ENCODE assay signal across 25 cellular contexts in genomic region chr10:128058106-128058745, GRCh38.
DNase-seq lines count a peak whose midpoint lies in the region; ATAC-seq and TF ChIP-seq lines count a peak whose summit lies in the region.
"Had no signal": no experiment of that assay in that cellular context is flagged by ENCODE, and none has a peak within 500 bp of the region (broad histone marks: within the 10 kb centered on the region; RNA-seq: fewer than 3 reads in every experiment).

No MANE protein-coding gene starts in this region.

- H2AFZ ChIP-seq in osteoblast (ENCODE audit: low read length) = no peak overlapping the region

- POLR2A ChIA-PET in CD8-positive, alpha-beta memory T cell (lab: Charles Lee) = interaction anchor here (0.9 kb wide), 1 partner anchor 10 kb away, joined by 5 read pairs; no protein-coding TSS in a partner anchor

- no peaks in the 10 kb centered on the region for H3K27me3 ChIP-seq in CD8-positive, alpha-beta memory T cell (ENCODE audit: insufficient read depth, low read length, poor library complexity, severe bottlenecking)
- no peaks in the 10 kb centered on the region for H3K27me3 ChIP-seq in osteoblast (ENCODE audit: insufficient read depth, low read length)
- H3K27me3 ChIP-seq: suprapubic skin had no signal

- H3K27ac Mint-ChIP-seq in activated naive CD4-positive, alpha-beta T cell treated with anti-CD3 and anti-CD28 coated beads, Interleukin-2, amount 50 U/mL, for 24 hours = peak overlapping the region; percentile 30
- H3K27ac Mint-ChIP-seq in CD8-positive, alpha-beta memory T cell = peak overlapping the region; percentile 76 to 93 (median 84)
- H3K27ac Mint-ChIP-seq in central memory CD8-positive, alpha-beta T cell (ENCODE audit: low read depth) = peak overlapping the region; percentile 10
- H3K27ac Mint-ChIP-seq: activated CD4-positive, alpha-beta memory T cell treated with anti-CD3 and anti-CD28 coated beads, Interleukin-2, amount 10 ng/mL, durations not matched to agents 7 days and 5 days had no signal

- H3K36me3 ChIP-seq in CD8-positive, alpha-beta memory T cell (ENCODE audit: insufficient read depth, low read length) = peaks cover 25% of the 10 kb centered on the region
- H3K36me3 ChIP-seq in osteoblast (ENCODE audit: insufficient read depth, low read length) = peaks cover 7% of the 10 kb centered on the region

- H3K9me3 Mint-ChIP-seq in activated naive CD4-positive, alpha-beta T cell treated with anti-CD3 and anti-CD28 coated beads, Interleukin-2, amount 50 U/mL, for 24 hours = no peaks in the 10 kb centered on the region
- no peaks in the 10 kb centered on the region for H3K9me3 Mint-ChIP-seq in CD8-positive, alpha-beta memory T cell
- H3K9me3 Mint-ChIP-seq in central memory CD8-positive, alpha-beta T cell = no peaks in the 10 kb centered on the region
- H3K9me3 Mint-ChIP-seq: activated B cell treated with CpG ODN at 0.5 μM for 24 hours; activated CD4-positive, alpha-beta memory T cell treated with anti-CD3 and anti-CD28 coated beads, Interleukin-2, amount 10 ng/mL, durations not matched to agents 7 days and 5 days; H9 had no signal

- no peak for ATAC-seq in central memory CD8-positive, alpha-beta T cell (replicated peaks; ENCODE audit: extremely low read depth, poor library complexity, severe bottlenecking)
- ATAC-seq in HG02571 (IDR thresholded peaks at IDR 0.05; ENCODE audit: unreplicated experiment) = no peak
- ATAC-seq: A549, SK-N-SH treated with all-trans-retinoic acid at 6 μM for 48 hours had no signal

- DNase-seq in activated naive CD4-positive, alpha-beta T cell treated with Interleukin-2 at 50 U/mL for 16 hours = no peak
- no peak for DNase-seq in CD8-positive, alpha-beta memory T cell
- no peak for DNase-seq in central memory CD8-positive, alpha-beta T cell (ENCODE audit: low spot score in 2 of 2)
- DNase-seq in osteoblast (ENCODE audit: insufficient read length, low spot score, missing footprints) (peak; percentile 13), T-helper 9 cell (no peak), COLO668 (lab: John Stamatoyannopoulos, UW; ENCODE audit: unreplicated experiment) (no peak)
- DNase-seq: activated B cell treated with CpG ODN at 0.5 μM for 24 hours; activated CD4-positive, alpha-beta memory T cell treated with anti-CD3 and anti-CD28 coated beads, Interleukin-2, amount 10 ng/mL, durations not matched to agents 7 days and 5 days; activated T-cell treated with anti-CD3 and anti-CD28 coated beads for 4 hours; central memory CD4-positive, alpha-beta T cell; EL; H9; KG1; mammary epithelial cell; NCI-H2171; NCI-H524 treated with DMSO at 0.1 percent for 48 hours; nucleus accumbens; RPMI8226; stimulated activated CD4-positive, alpha-beta T cell treated with anti-CD3 and anti-CD28 coated beads, Interleukin-2, amount 100 ng/mL, for 24 hours had no signal

- no peak overlapping the region for H3K4me3 ChIP-seq in CD8-positive, alpha-beta memory T cell (ENCODE audit: low read length)
- H3K4me3 ChIP-seq in osteoblast (ENCODE audit: insufficient read depth, low read length) = no peak overlapping the region
- H3K4me3 ChIP-seq: A549, skin epidermis, suprapubic skin had no signal

- no peaks in the 10 kb centered on the region for H3K79me2 ChIP-seq in osteoblast (ENCODE audit: insufficient read depth, low read length)

- CTCF ChIA-PET in CD8-positive, alpha-beta memory T cell (lab: Charles Lee) = interaction anchor here (1.2 to 1.6 kb wide), 4 partner anchors 11 to 154 kb away, joined by 3 to 10 read pairs (median 5); no protein-coding TSS in a partner anchor

- peaks cover 31% of the 10 kb centered on the region for H3K4me1 ChIP-seq in CD8-positive, alpha-beta memory T cell (ENCODE audit: insufficient read depth, low read length)
- H3K4me1 ChIP-seq in osteoblast (ENCODE audit: insufficient read depth, low read length) = no peaks in the 10 kb centered on the region
- H3K4me1 ChIP-seq: A549 had no signal

- no peak for TF ChIP-seq CTCF in osteoblast (IDR thresholded peaks at IDR 0.05; ENCODE audit: extremely low read depth, low read depth, low read length)

- no peaks in the 10 kb centered on the region for H4K20me1 ChIP-seq in osteoblast (ENCODE audit: insufficient read depth, low read length)

- H3K27ac ChIP-seq in CD8-positive, alpha-beta memory T cell (ENCODE audit: low read depth, low read length) = no peak overlapping the region
- H3K27ac ChIP-seq in osteoblast (ENCODE audit: low read depth, low read length) = no peak overlapping the region
- H3K27ac ChIP-seq: A549, suprapubic skin had no signal

- no peaks in the 10 kb centered on the region for H3K9me3 ChIP-seq in CD8-positive, alpha-beta memory T cell (ENCODE audit: low read length)
- no peaks in the 10 kb centered on the region for H3K9me3 ChIP-seq in osteoblast (ENCODE audit: low read depth, low read length)
- H3K9me3 ChIP-seq: A549, suprapubic skin had no signal

- H3K4me1 Mint-ChIP-seq in activated naive CD4-positive, alpha-beta T cell treated with anti-CD3 and anti-CD28 coated beads, Interleukin-2, amount 50 U/mL, for 24 hours = peaks cover 50% of the 10 kb centered on the region
- H3K4me1 Mint-ChIP-seq in CD8-positive, alpha-beta memory T cell = peaks cover 58 to 74% (median 71%) of the 10 kb centered on the region in 3 donors
- H3K4me1 Mint-ChIP-seq in central memory CD8-positive, alpha-beta T cell = peaks cover 63% of the 10 kb centered on the region

- H3K4me3 Mint-ChIP-seq in activated naive CD4-positive, alpha-beta T cell treated with anti-CD3 and anti-CD28 coated beads, Interleukin-2, amount 50 U/mL, for 24 hours = no peak overlapping the region
- H3K4me3 Mint-ChIP-seq in CD8-positive, alpha-beta memory T cell = peak overlapping the region in 2 of 7 donors; percentile 5 to 79
- H3K4me3 Mint-ChIP-seq in central memory CD8-positive, alpha-beta T cell = no peak overlapping the region
- H3K4me3 Mint-ChIP-seq: activated B cell treated with CpG ODN at 0.5 μM for 24 hours; activated CD4-positive, alpha-beta memory T cell treated with anti-CD3 and anti-CD28 coated beads, Interleukin-2, amount 10 ng/mL, durations not matched to agents 7 days and 5 days; H9 had no signal

- peaks cover 19% of the 10 kb centered on the region for H3K36me3 Mint-ChIP-seq in activated naive CD4-positive, alpha-beta T cell treated with anti-CD3 and anti-CD28 coated beads, Interleukin-2, amount 50 U/mL, for 24 hours
- H3K36me3 Mint-ChIP-seq in CD8-positive, alpha-beta memory T cell = peaks cover 3 to 72% (median 22%) of the 10 kb centered on the region in 3 donors
- peaks cover 64% of the 10 kb centered on the region for H3K36me3 Mint-ChIP-seq in central memory CD8-positive, alpha-beta T cell (ENCODE audit: insufficient read depth)

- no peak overlapping the region for H3K4me2 ChIP-seq in osteoblast (ENCODE audit: insufficient read depth, low read length)
- H3K4me2 ChIP-seq: A549 had no signal

- no peaks in the 10 kb centered on the region for H3K27me3 Mint-ChIP-seq in activated naive CD4-positive, alpha-beta T cell treated with anti-CD3 and anti-CD28 coated beads, Interleukin-2, amount 50 U/mL, for 24 hours
- H3K27me3 Mint-ChIP-seq in CD8-positive, alpha-beta memory T cell = no peaks in the 10 kb centered on the region
- no peaks in the 10 kb centered on the region for H3K27me3 Mint-ChIP-seq in central memory CD8-positive, alpha-beta T cell
- H3K27me3 Mint-ChIP-seq: activated B cell treated with CpG ODN at 0.5 μM for 24 hours; activated CD4-positive, alpha-beta memory T cell treated with anti-CD3 and anti-CD28 coated beads, Interleukin-2, amount 10 ng/mL, durations not matched to agents 7 days and 5 days had no signal

Comparison
In these comparisons a context has a peak if more than half of its experiments do, and no peak if none do; other contexts are left out.
1. H3K27ac Mint-ChIP-seq: peak in every context shown above with its lines; median percentile 84 in CD8-positive, alpha-beta memory T cell; 30 in activated naive CD4-positive, alpha-beta T cell treated with anti-CD3 and anti-CD28 coated beads, Interleukin-2, amount 50 U/mL, for 24 hours; 10 in central memory CD8-positive, alpha-beta T cell.